Comparison of ENCODE assay signal across 8 cellular contexts in the genomic region with DNA sequence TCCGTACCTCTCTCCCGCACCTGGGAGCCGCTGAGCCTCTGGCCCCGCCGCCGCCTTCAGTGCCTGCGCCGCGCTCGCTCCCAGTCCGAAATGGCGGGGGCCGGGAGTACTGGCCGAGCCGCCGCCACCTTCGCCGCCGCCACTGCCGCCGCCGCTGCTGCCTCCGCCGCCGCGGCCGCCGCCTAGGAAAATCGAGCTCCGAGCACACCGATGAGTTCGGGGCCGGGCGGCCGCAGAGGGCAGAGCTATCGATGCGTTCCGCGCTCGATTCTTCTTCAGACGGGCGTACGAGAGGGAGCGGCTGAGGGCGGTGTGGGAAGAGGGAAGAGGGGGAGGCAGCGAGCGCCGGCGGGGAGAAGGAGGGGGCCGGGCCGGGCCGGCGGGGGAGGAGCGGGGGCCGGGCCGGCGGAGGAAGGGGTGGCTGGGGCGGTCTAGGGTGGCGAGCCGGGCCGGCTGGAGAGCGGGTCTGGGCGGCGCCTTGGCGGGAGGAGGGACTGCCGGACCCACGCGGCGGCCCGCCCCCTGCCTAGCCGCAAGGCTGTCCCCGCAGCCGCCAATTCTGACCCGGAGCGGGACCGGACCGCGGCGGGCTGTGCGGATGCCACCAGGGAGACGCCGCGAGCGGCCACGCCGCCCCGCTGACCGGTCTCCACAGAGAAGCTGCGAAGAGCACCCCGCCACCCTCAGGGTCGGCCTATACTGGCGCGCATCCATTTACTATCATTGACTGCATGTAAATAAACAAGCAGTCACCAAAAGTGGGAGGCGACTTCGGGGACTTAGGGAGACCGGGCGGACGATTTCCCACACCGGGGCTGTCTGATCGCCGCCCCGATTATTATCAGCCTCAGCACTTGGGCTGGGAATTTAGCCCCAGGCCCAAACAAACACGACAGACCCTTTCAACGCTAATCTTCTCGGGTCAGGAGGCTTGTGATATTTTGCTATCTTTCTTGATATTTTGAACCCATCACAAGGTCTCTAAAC. TPM values are rescaled to one million over a fixed set of nuclear protein-coding genes. Genes with fewer than 3 reads are reported as not detected.
DNase-seq lines count a peak whose midpoint lies in the region; ATAC-seq lines count a peak whose summit lies in the region.

A gene (minus strand): TSS at position 186 of the 987 bp plus-strand sequence.

- peak; percentile 76 for DNase-seq in COLO829 (ENCODE audit: low spot score)
- DNase-seq in HT1080 (ENCODE audit: low read depth) = peak; percentile 87
- peak; percentile 96 to 98 for DNase-seq in NOMO-1 (lab: John Stamatoyannopoulos, UW; ENCODE audit: unreplicated experiment in 2 of 2)
- peak; percentile 81 to 83 for DNase-seq in activated CD8-positive, alpha-beta memory T cell treated with anti-CD3 and anti-CD28 coated beads for 4 hours (ENCODE audit: low read depth in 2 of 2)
- DNase-seq in effector memory CD8-positive, alpha-beta T cell = peak; percentile 89
- DNase-seq in memory B cell (ENCODE audit: low spot score in 2 of 2) = peak; percentile 86 to 89
- DNase-seq in stimulated activated CD8-positive, alpha-beta memory T cell treated with anti-CD3 and anti-CD28 coated beads, Interleukin-12 subunit alpha, Interleukin-12 subunit beta, amount 100 ng/mL, for 1 hour (ENCODE audit: low read depth) = peak; percentile 86

- peak within 1 kb of the TSS; percentile 95 to 96 for H3K27ac Mint-ChIP-seq in effector memory CD8-positive, alpha-beta T cell
- peak within 1 kb of the TSS; percentile 93 for H3K27ac Mint-ChIP-seq in memory B cell

- H3K4me1 Mint-ChIP-seq in effector memory CD8-positive, alpha-beta T cell (ENCODE audit: low read depth in 2 of 2) = peaks cover 19 to 21% of the 10 kb centered on the region in 2 donors
- peaks cover 35% of the 10 kb centered on the region for H3K4me1 Mint-ChIP-seq in memory B cell

- H3K36me3 Mint-ChIP-seq in effector memory CD8-positive, alpha-beta T cell (ENCODE audit: insufficient read depth) = peaks cover 18% of the 10 kb centered on the region
- H3K36me3 Mint-ChIP-seq in memory B cell = peaks cover 6% of the 10 kb centered on the region

- H3K9me3 Mint-ChIP-seq in effector memory CD8-positive, alpha-beta T cell = no peaks in the 10 kb centered on the region
- no peaks in the 10 kb centered on the region for H3K9me3 Mint-ChIP-seq in memory B cell

- ATAC-seq in GM21367 (IDR thresholded peaks at IDR 0.05; ENCODE audit: unreplicated experiment) = peak; percentile 71
- peak; percentile 88 for ATAC-seq in effector memory CD8-positive, alpha-beta T cell (replicated peaks)
- peak; percentile 72 for ATAC-seq in memory B cell (ENCODE audit: low read depth)

- peak within 1 kb of the TSS; percentile 88 to 91 for H3K4me3 Mint-ChIP-seq in effector memory CD8-positive, alpha-beta T cell
- H3K4me3 Mint-ChIP-seq in memory B cell = peak within 1 kb of the TSS; percentile 93

- no peaks in the 10 kb centered on the region for H3K27me3 Mint-ChIP-seq in effector memory CD8-positive, alpha-beta T cell
- H3K27me3 Mint-ChIP-seq in memory B cell = no peaks in the 10 kb centered on the region

RNA-seq across cellular contexts. Expression of the gene that starts here (rescaled TPM):
- total RNA-seq in HT1080 (2014; rRNA removed; shearing (Covaris generic)) = 7.7 and 11.2 TPM in 2 replicates
- 22.6 and 25.9 TPM in 2 replicates for polyA plus RNA-seq in HT1080 (2015; cell fraction: cytosol; rRNA removed)
- 14.4 and 15.3 TPM in 2 replicates for polyA plus RNA-seq in HT1080 (2015; cell fraction: nucleus; rRNA removed)

Comparison
In these comparisons a context has a peak if more than half of its experiments do, and no peak if none do; other contexts are left out.
1. Peak in every context shown above with its lines: DNase-seq and ATAC-seq.